12 cellular contexts compared by ENCODE assay signal in the genomic region with DNA sequence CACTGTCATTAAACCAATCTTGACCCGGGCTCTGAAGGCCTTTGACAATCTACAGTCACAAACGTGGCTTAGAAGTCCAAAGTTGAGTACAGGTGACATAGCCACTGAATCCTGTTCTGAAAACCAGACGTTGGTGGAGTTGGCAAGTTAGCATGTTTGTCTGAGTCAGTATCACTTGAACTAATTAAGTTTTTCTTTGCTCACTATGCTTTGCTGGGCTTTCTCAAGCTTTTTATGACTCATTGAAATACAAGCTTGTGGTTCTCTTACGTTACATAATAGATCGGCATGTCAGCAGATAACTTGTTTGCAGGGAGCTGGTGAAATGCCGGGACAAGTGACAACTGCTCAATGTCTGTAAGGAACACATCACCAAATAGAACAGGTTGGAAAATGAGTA. TPM values are rescaled to one million over a fixed set of nuclear protein-coding genes. Genes with fewer than 3 reads are reported as not detected.
DNase-seq lines count a peak whose midpoint lies in the region; ATAC-seq and TF ChIP-seq lines count a peak whose summit lies in the region.
"Had no signal": no experiment of that assay in that cellular context is flagged by ENCODE, and none has a peak within 500 bp of the region (broad histone marks: within the 10 kb centered on the region; RNA-seq: fewer than 3 reads in every experiment).

No MANE protein-coding gene starts in this region.

- no peaks in the 10 kb centered on the region for H3K9me3 Mint-ChIP-seq in stimulated activated memory B cell treated with anti-CD40 and anti-IgM and Interleukin-4, amounts not matched to agents 10 μg/mL and 1 μg/mL and 100 μg/mL, for 72 hours

- peak overlapping the region; percentile 62 for H3K27ac ChIP-seq in suprapubic skin
- H3K27ac ChIP-seq: left ventricle myocardium inferior had no signal

- H3K27me3 Mint-ChIP-seq in stimulated activated memory B cell treated with anti-CD40 and anti-IgM and Interleukin-4, amounts not matched to agents 10 μg/mL and 1 μg/mL and 100 μg/mL, for 72 hours = no peaks in the 10 kb centered on the region

- no peaks in the 10 kb centered on the region for H3K9me3 ChIP-seq in suprapubic skin
- H3K9me3 ChIP-seq: left ventricle myocardium inferior had no signal

- H3K27me3 ChIP-seq in suprapubic skin = no peaks in the 10 kb centered on the region

- no peaks in the 10 kb centered on the region for H3K36me3 Mint-ChIP-seq in stimulated activated memory B cell treated with anti-CD40 and anti-IgM and Interleukin-4, amounts not matched to agents 10 μg/mL and 1 μg/mL and 100 μg/mL, for 72 hours

- no peak for TF ChIP-seq EP300 in suprapubic skin (IDR thresholded peaks at IDR 0.05)

- ATAC-seq in stimulated activated memory B cell treated with anti-CD40 and anti-IgM and Interleukin-4, amounts not matched to agents 10 μg/mL and 1 μg/mL and 100 μg/mL, for 72 hours = no peak
- ATAC-seq: T-helper 17 cell had no signal

- H3K4me1 ChIP-seq in suprapubic skin = peaks cover 12% of the 10 kb centered on the region
- H3K4me1 ChIP-seq: left ventricle myocardium inferior had no signal

- no peak for TF ChIP-seq POLR2A in suprapubic skin (IDR thresholded peaks at IDR 0.05)

- no peak overlapping the region for H3K27ac Mint-ChIP-seq in stimulated activated memory B cell treated with anti-CD40 and anti-IgM and Interleukin-4, amounts not matched to agents 10 μg/mL and 1 μg/mL and 100 μg/mL, for 72 hours
- H3K27ac Mint-ChIP-seq: T-helper 17 cell had no signal

- no peaks in the 10 kb centered on the region for H3K4me1 Mint-ChIP-seq in stimulated activated memory B cell treated with anti-CD40 and anti-IgM and Interleukin-4, amounts not matched to agents 10 μg/mL and 1 μg/mL and 100 μg/mL, for 72 hours

- DNase-seq in HPDE6-E6E7 (ENCODE audit: extremely low spot score) (peak; percentile 20), SIG-M5 (lab: John Stamatoyannopoulos, UW) (peak; percentile 11), fibroblast of peridontal ligament (ENCODE audit: extremely low read depth) (peak; percentile 87), suprapubic skin (ENCODE audit: low spot score in 2 of 2) (no peak), ureter (ENCODE audit: low spot score) (no peak), DMS 273 treated with DMSO at 0.1 percent for 48 hours (lab: John Stamatoyannopoulos, UW) (no peak), NCI-H526 (lab: John Stamatoyannopoulos, UW) (no peak)
- DNase-seq: activated T-cell treated with anti-CD3 and anti-CD28 coated beads for 4 hours, left ventricle myocardium inferior, NCI-H2081, T-helper 17 cell had no signal

- no peak overlapping the region for H3K4me3 Mint-ChIP-seq in stimulated activated memory B cell treated with anti-CD40 and anti-IgM and Interleukin-4, amounts not matched to agents 10 μg/mL and 1 μg/mL and 100 μg/mL, for 72 hours
- H3K4me3 Mint-ChIP-seq: T-helper 17 cell had no signal

- WGBS in suprapubic skin = 28% methylated on average over 6 of the region's 6 CpGs

- TF ChIP-seq CTCF in suprapubic skin (IDR thresholded peaks at IDR 0.05) = no peak

- no peaks in the 10 kb centered on the region for H3K36me3 ChIP-seq in suprapubic skin
- H3K36me3 ChIP-seq: left ventricle myocardium inferior had no signal

- H3K4me3 ChIP-seq in suprapubic skin = no peak overlapping the region
- H3K4me3 ChIP-seq: left ventricle myocardium inferior had no signal

RNA-seq across cellular contexts. Expression of a gene that starts 53.8 kb away (rescaled TPM):
- total RNA-seq in suprapubic skin (10 to 100 TPM; 11.8 to 17.9 (median 14.5) TPM), ureter (11.8 TPM)

Comparison
In these comparisons a context has a peak if more than half of its experiments do, and no peak if none do; other contexts are left out.
1. DNase-seq: peak in HPDE6-E6E7 (single experiment), SIG-M5 (single experiment) and fibroblast of peridontal ligament (single experiment); none in suprapubic skin (0 of 2), ureter (single experiment), DMS 273 treated with DMSO at 0.1 percent for 48 hours (single experiment) and NCI-H526 (0 of 2).